Comparison of ENCODE assay signal across 17 cellular contexts in genomic region chr3:112512320-112512719, GRCh38. TPM values are rescaled to one million over a fixed set of nuclear protein-coding genes. Genes with fewer than 3 reads are reported as not detected.
"Had no signal": no experiment of that assay in that cellular context is flagged by ENCODE, and none has a peak within 500 bp of the region (broad histone marks: within the 10 kb centered on the region; RNA-seq: fewer than 3 reads in every experiment).

No MANE protein-coding gene starts in this region.

- H3K36me3 ChIP-seq: cardiac muscle cell, neutrophil had no signal

- H3K9me3 ChIP-seq: neutrophil had no signal

- H3K4me3 Mint-ChIP-seq: activated T-helper 17 cell treated with anti-CD3 and anti-CD28 coated beads, Interleukin-2, amount 50 U/mL, for 72 hours; naive thymus-derived CD4-positive, alpha-beta T cell; stimulated activated memory B cell treated with anti-CD40 and anti-IgM and Interleukin-4, amounts not matched to agents 10 μg/mL and 1 μg/mL and 100 μg/mL, for 72 hours had no signal

- H3K9me3 Mint-ChIP-seq: activated T-helper 17 cell treated with anti-CD3 and anti-CD28 coated beads, Interleukin-2, amount 50 U/mL, for 72 hours; stimulated activated memory B cell treated with anti-CD40 and anti-IgM and Interleukin-4, amounts not matched to agents 10 μg/mL and 1 μg/mL and 100 μg/mL, for 72 hours had no signal

- H3K27me3 ChIP-seq: cardiac muscle cell, dorsolateral prefrontal cortex, neutrophil had no signal

- H3K27ac Mint-ChIP-seq: activated T-helper 17 cell treated with anti-CD3 and anti-CD28 coated beads, Interleukin-2, amount 50 U/mL, for 72 hours; naive thymus-derived CD4-positive, alpha-beta T cell; stimulated activated memory B cell treated with anti-CD40 and anti-IgM and Interleukin-4, amounts not matched to agents 10 μg/mL and 1 μg/mL and 100 μg/mL, for 72 hours had no signal

- DNase-seq: activated CD4-positive, CD25-positive, alpha-beta regulatory T cell treated with anti-CD3 and anti-CD28 coated beads, Interleukin-2, amount 50 U/mL, for 72 hours; activated naive CD4-positive, alpha-beta T cell treated with Interleukin-2 at 50 U/mL for 16 hours; aorta; dorsolateral prefrontal cortex; erythroblast; mammary epithelial cell; mucosa of descending colon; naive thymus-derived CD4-positive, alpha-beta T cell; retina; stimulated activated CD4-positive, alpha-beta T cell treated with anti-CD3 and anti-CD28 coated beads, Interleukin-2, amount 100 ng/mL, for 48 hours; T1000 had no signal

- H3K4me3 ChIP-seq: cardiac muscle cell, dorsolateral prefrontal cortex, mucosa of descending colon had no signal

- FAIRE-seq: keratinocyte had no signal

- ATAC-seq: activated T-helper 17 cell treated with anti-CD3 and anti-CD28 coated beads, Interleukin-2, amount 50 U/mL, for 72 hours; left lobe of liver; mucosa of descending colon; naive thymus-derived CD4-positive, alpha-beta T cell; stimulated activated memory B cell treated with anti-CD40 and anti-IgM and Interleukin-4, amounts not matched to agents 10 μg/mL and 1 μg/mL and 100 μg/mL, for 72 hours had no signal

- H3K27me3 Mint-ChIP-seq: activated T-helper 17 cell treated with anti-CD3 and anti-CD28 coated beads, Interleukin-2, amount 50 U/mL, for 72 hours; naive thymus-derived CD4-positive, alpha-beta T cell; stimulated activated memory B cell treated with anti-CD40 and anti-IgM and Interleukin-4, amounts not matched to agents 10 μg/mL and 1 μg/mL and 100 μg/mL, for 72 hours had no signal

RNA-seq across cellular contexts. Expression of gene BTLA, which starts 13.0 kb away (rescaled TPM):
- total RNA-seq: cardiac muscle cell, mammary epithelial cell had no signal
- polyA plus RNA-seq: cardiac muscle cell, mammary epithelial cell had no signal
